Comparison of ENCODE assay signal across 18 cellular contexts in genomic region chr2:205751621-205752031, GRCh38.
DNase-seq lines count a peak whose midpoint lies in the region; ATAC-seq, FAIRE-seq and TF ChIP-seq lines count a peak whose summit lies in the region.
"Had no signal": no experiment of that assay in that cellular context is flagged by ENCODE, and none has a peak within 500 bp of the region (broad histone marks: within the 10 kb centered on the region; RNA-seq: fewer than 3 reads in every experiment).

No MANE protein-coding gene starts in this region.

- peak overlapping the region; percentile 77 for H2BK20ac ChIP-seq in H1 (ENCODE audit: low read length)

- H3K23ac ChIP-seq in H1 (ENCODE audit: insufficient read length) = no peak overlapping the region

- peak overlapping the region; percentile 37; the same call in 1 of the 2 replicates for H2BK5ac ChIP-seq in H1 (ENCODE audit: low read depth, low read length)

- ATAC-seq in natural killer cell treated with Interleukin-12 subunit alpha and Interleukin-12 subunit beta and Interleukin-15 and Interleukin-18, amount 100 ng/mL, for 72 hours = no peak
- no peak for ATAC-seq in HG03442 (IDR thresholded peaks at IDR 0.05; ENCODE audit: unreplicated experiment)
- ATAC-seq: heart right ventricle, Panc1 had no signal

- no peak overlapping the region for H4K8ac ChIP-seq in H1 (ENCODE audit: extremely low read depth, insufficient read depth, low read length)

- H3K56ac ChIP-seq in H1 (replicated peaks; ENCODE audit: insufficient read length, low read depth, low read length) = no peak overlapping the region

- no peak overlapping the region for H4K5ac ChIP-seq in H1 (ENCODE audit: insufficient read length, low read depth, low read length)

- no peak overlapping the region for H3K14ac ChIP-seq in H1 (ENCODE audit: insufficient read length)

- DNase-seq in RCC 7860 (ENCODE audit: low spot score) = peak; percentile 69
- no peak for DNase-seq in H1 (ENCODE audit: low read depth in 1 of 2, low spot score in 2 of 2)
- no peak for DNase-seq in vagina (ENCODE audit: extremely low spot score in 2 of 2)
- DNase-seq in natural killer cell treated with Interleukin-12 subunit alpha and Interleukin-12 subunit beta and Interleukin-15 and Interleukin-18, amount 100 ng/mL, for 72 hours (ENCODE audit: low spot score) = no peak
- DNase-seq in SIG-M5 (lab: John Stamatoyannopoulos, UW) = no peak
- DNase-seq: activated naive CD4-positive, alpha-beta T cell treated with anti-CD3 and anti-CD28 coated beads for 36 hours; activated T-cell treated with anti-CD3 and anti-CD28 coated beads for 4 hours; heart right ventricle; mesendoderm; NCI-H2107; NCI-H526 treated with DMSO at 0.1 percent for 48 hours; right cardiac atrium had no signal

- no peak overlapping the region for H3K27ac Mint-ChIP-seq in natural killer cell treated with Interleukin-12 subunit alpha and Interleukin-12 subunit beta and Interleukin-15 and Interleukin-18, amount 100 ng/mL, for 72 hours
- H3K27ac Mint-ChIP-seq: activated naive CD4-positive, alpha-beta T cell treated with anti-CD3 and anti-CD28 coated beads for 36 hours; B cell; dendritic cell treated with granulocyte-macrophage colony-stimulating factor and Interleukin-4, amounts not matched to agents 40 ng/mL and 50 ng/mL, for 4 days had no signal

- TF ChIP-seq RAD21 in H1 (IDR thresholded peaks at IDR 0.05 in 1 of 2, conservative IDR thresholded peaks at IDR 0.05 in 1 of 2; ENCODE audit: low read depth in 2 of 2, low read length in 2 of 2) = no peak

- POLR2A ChIA-PET in H1 (lab: Charles Lee; ENCODE audit: partially characterized antibody) = interaction anchor here (0.7 to 1.2 kb wide), 2 partner anchors 16 to 161 kb away, joined by 3 read pairs; no protein-coding TSS in a partner anchor

- 82% methylated on average over 5 of the region's 5 CpGs; no CpG with 5 or more reads in 1 of the 2 experiments for WGBS in H1 (ENCODE audit: extremely low coverage in 1 of 2, insufficient coverage in 1 of 2, insufficient read length in 1 of 2, insufficient replicate concordance in 2 of 2, low coverage in 1 of 2, low lambda C conversion rate in 2 of 2, missing lambda C conversion rate in 1 of 2), 2 experiments

- CTCF ChIA-PET in H1 (lab: Charles Lee; ENCODE audit: partially characterized antibody) = interaction anchor here (1.6 kb wide), 1 partner anchor 31 kb away, joined by 4 read pairs; no protein-coding TSS in a partner anchor

- TF ChIP-seq POLR2A in H1 (IDR thresholded peaks at IDR 0.05; ENCODE audit: control extremely low read depth in 1 of 2, low read depth in 2 of 2, low read length in 2 of 2) (no peak), vagina (IDR thresholded peaks at IDR 0.05) (no peak)

- H2BK120ac ChIP-seq in H1 (replicated peaks; ENCODE audit: low read depth, low read length) = no peak overlapping the region

- peaks cover 6 to 17% (median 9%) of the 10 kb centered on the region in 4 experiments; a peak in 6 of 7 replicates for H3K4me1 ChIP-seq in H1 (replicated peaks in 1 of 4; ENCODE audit: control insufficient read depth in 3 of 4, insufficient read depth in 4 of 4, low read length in 3 of 4)
- H3K4me1 ChIP-seq in muscle layer of duodenum (ENCODE audit: control insufficient read depth in 1 of 2, insufficient read depth in 2 of 2, low read length in 2 of 2) = peaks cover 14 to 48% of the 10 kb centered on the region in 2 donors
- H3K4me1 ChIP-seq in vagina = peaks cover 49% of the 10 kb centered on the region

- peak overlapping the region; percentile 19 for H3K4ac ChIP-seq in H1 (replicated peaks; ENCODE audit: insufficient read length, low read depth, low read length)

- H2BK15ac ChIP-seq in H1 (ENCODE audit: low read length) = peak overlapping the region; percentile 40; the same call in 1 of the 2 replicates

- no peak overlapping the region for H4K91ac ChIP-seq in H1 (replicated peaks; ENCODE audit: insufficient read length, low read length)

- no peaks in the 10 kb centered on the region for H3K36me3 Mint-ChIP-seq in natural killer cell treated with Interleukin-12 subunit alpha and Interleukin-12 subunit beta and Interleukin-15 and Interleukin-18, amount 100 ng/mL, for 72 hours

- intact Hi-C loops in vagina (cut with DNase I) = no loop called here

- H3K27ac ChIP-seq in H1 (ENCODE audit: low read depth, low read length) (no peak overlapping the region), muscle layer of duodenum (ENCODE audit: low read length) (peak overlapping the region; percentile 56), vagina (peak overlapping the region; percentile 9)
- H3K27ac ChIP-seq: heart right ventricle, neutrophil had no signal

- no peak overlapping the region for H3K9ac ChIP-seq in H1 (replicated peaks in 1 of 4; ENCODE audit: extremely low read depth in 1 of 4, low read depth in 3 of 4, low read length in 3 of 4)

- TF ChIP-seq CTCF in H1 (IDR thresholded peaks at IDR 0.05; ENCODE audit: control extremely low read depth in 1 of 3, insufficient read depth in 1 of 3, low read depth in 1 of 3, low read length in 3 of 3) (no peak), vagina (IDR thresholded peaks at IDR 0.05) (no peak)

- peaks cover 20 to 27% of the 10 kb centered on the region in 2 donors for H3K27me3 Mint-ChIP-seq in natural killer cell treated with Interleukin-12 subunit alpha and Interleukin-12 subunit beta and Interleukin-15 and Interleukin-18, amount 100 ng/mL, for 72 hours

- H3K9me3 ChIP-seq in H1 (ENCODE audit: insufficient read depth in 2 of 2, low read depth in 1 of 2, low read length in 1 of 2) = no peaks in the 10 kb centered on the region
- H3K9me3 ChIP-seq in muscle layer of duodenum (ENCODE audit: control insufficient read depth in 1 of 2, low read length in 2 of 2) = no peaks in the 10 kb centered on the region
- no peaks in the 10 kb centered on the region for H3K9me3 ChIP-seq in vagina
- H3K9me3 ChIP-seq: heart right ventricle, neutrophil had no signal

- no peaks in the 10 kb centered on the region for H3K9me3 Mint-ChIP-seq in natural killer cell treated with Interleukin-12 subunit alpha and Interleukin-12 subunit beta and Interleukin-15 and Interleukin-18, amount 100 ng/mL, for 72 hours
- H3K9me3 Mint-ChIP-seq: activated naive CD4-positive, alpha-beta T cell treated with anti-CD3 and anti-CD28 coated beads for 36 hours; dendritic cell treated with granulocyte-macrophage colony-stimulating factor and Interleukin-4, amounts not matched to agents 40 ng/mL and 50 ng/mL, for 4 days had no signal

- H2BK12ac ChIP-seq in H1 (ENCODE audit: low read depth, low read length) = no peak overlapping the region; the same call in 1 of the 2 replicates

- no peak overlapping the region for H2AK5ac ChIP-seq in H1 (ENCODE audit: low read depth, low read length)

- H4K20me1 ChIP-seq in H1 (replicated peaks in 1 of 2; ENCODE audit: control insufficient read depth in 1 of 2, insufficient read depth in 2 of 2, low read length in 2 of 2) = no peaks in the 10 kb centered on the region

- no peak overlapping the region for H3K4me3 Mint-ChIP-seq in natural killer cell treated with Interleukin-12 subunit alpha and Interleukin-12 subunit beta and Interleukin-15 and Interleukin-18, amount 100 ng/mL, for 72 hours
- H3K4me3 Mint-ChIP-seq: activated naive CD4-positive, alpha-beta T cell treated with anti-CD3 and anti-CD28 coated beads for 36 hours; B cell; dendritic cell treated with granulocyte-macrophage colony-stimulating factor and Interleukin-4, amounts not matched to agents 40 ng/mL and 50 ng/mL, for 4 days had no signal

- no peaks in the 10 kb centered on the region for H3K79me2 ChIP-seq in H1 (ENCODE audit: control insufficient read depth in 1 of 2, insufficient read depth in 2 of 2, low read length in 2 of 2)

- no peaks in the 10 kb centered on the region for H3K79me1 ChIP-seq in H1 (ENCODE audit: low read depth, low read length)

- no peaks in the 10 kb centered on the region for H3K27me3 ChIP-seq in H1 (replicated peaks in 1 of 4; ENCODE audit: control insufficient read depth in 3 of 4, extremely low read depth in 1 of 4, insufficient read depth in 3 of 4, low read length in 3 of 4)
- no peaks in the 10 kb centered on the region for H3K27me3 ChIP-seq in muscle layer of duodenum (ENCODE audit: low read depth, low read length)
- H3K27me3 ChIP-seq in vagina = no peaks in the 10 kb centered on the region
- H3K27me3 ChIP-seq: heart right ventricle, neutrophil had no signal

- no peak for TF ChIP-seq EP300 in H1 (IDR thresholded peaks at IDR 0.05; ENCODE audit: borderline replicate concordance in 1 of 2, low read depth in 2 of 2, low read length in 2 of 2)

- H3K18ac ChIP-seq in H1 (ENCODE audit: extremely low read depth, low read length) = no peak overlapping the region

- H3K23me2 ChIP-seq in H1 (ENCODE audit: low read depth, low read length) = no peaks in the 10 kb centered on the region

- no peak overlapping the region for H3K4me3 ChIP-seq in H1 (ENCODE audit: extremely low read depth in 1 of 4, insufficient read depth in 2 of 4, low read depth in 3 of 4, low read length in 4 of 4)
- no peak overlapping the region for H3K4me3 ChIP-seq in muscle layer of duodenum (ENCODE audit: low read depth in 1 of 2, low read length in 2 of 2)
- no peak overlapping the region for H3K4me3 ChIP-seq in vagina
- H3K4me3 ChIP-seq: heart right ventricle had no signal

- H2AFZ ChIP-seq in H1 (ENCODE audit: low read length) = no peak overlapping the region

- FAIRE-seq in RCC 7860 (lab: Jason Lieb, UNC) (no peak), H1 (lab: Jason Lieb, UNC) (no peak)

- H3K36me3 ChIP-seq in H1 (ENCODE audit: control insufficient read depth in 2 of 4, insufficient read depth in 4 of 4, low read length in 3 of 4) (peaks cover 0 to 21% (median 12%) of the 10 kb centered on the region in 4 experiments; a peak in 5 of 8 replicates), muscle layer of duodenum (ENCODE audit: control insufficient read depth in 1 of 2, insufficient read depth in 2 of 2, low read length in 2 of 2) (peaks cover 11 to 28% of the 10 kb centered on the region in 2 donors), vagina (peaks cover 0 to 4% of the 10 kb centered on the region in 2 donors)
- H3K36me3 ChIP-seq: neutrophil had no signal

- H3K4me1 Mint-ChIP-seq in natural killer cell treated with Interleukin-12 subunit alpha and Interleukin-12 subunit beta and Interleukin-15 and Interleukin-18, amount 100 ng/mL, for 72 hours (ENCODE audit: low read depth in 2 of 2) = no peaks in the 10 kb centered on the region
- H3K4me1 Mint-ChIP-seq: B cell had no signal

- no peak overlapping the region for H3K4me2 ChIP-seq in H1 (ENCODE audit: insufficient read depth in 1 of 2, low read depth in 2 of 2, low read length in 2 of 2)

TF ChIP-seq in H1, 55 proteins besides CTCF, POLR2A, EP300 and RAD21 (continues in another document):
- no peak for TF ChIP-seq BRCA1 (IDR thresholded peaks at IDR 0.05; ENCODE audit: low read depth, low read length)
